In the genomic region with DNA sequence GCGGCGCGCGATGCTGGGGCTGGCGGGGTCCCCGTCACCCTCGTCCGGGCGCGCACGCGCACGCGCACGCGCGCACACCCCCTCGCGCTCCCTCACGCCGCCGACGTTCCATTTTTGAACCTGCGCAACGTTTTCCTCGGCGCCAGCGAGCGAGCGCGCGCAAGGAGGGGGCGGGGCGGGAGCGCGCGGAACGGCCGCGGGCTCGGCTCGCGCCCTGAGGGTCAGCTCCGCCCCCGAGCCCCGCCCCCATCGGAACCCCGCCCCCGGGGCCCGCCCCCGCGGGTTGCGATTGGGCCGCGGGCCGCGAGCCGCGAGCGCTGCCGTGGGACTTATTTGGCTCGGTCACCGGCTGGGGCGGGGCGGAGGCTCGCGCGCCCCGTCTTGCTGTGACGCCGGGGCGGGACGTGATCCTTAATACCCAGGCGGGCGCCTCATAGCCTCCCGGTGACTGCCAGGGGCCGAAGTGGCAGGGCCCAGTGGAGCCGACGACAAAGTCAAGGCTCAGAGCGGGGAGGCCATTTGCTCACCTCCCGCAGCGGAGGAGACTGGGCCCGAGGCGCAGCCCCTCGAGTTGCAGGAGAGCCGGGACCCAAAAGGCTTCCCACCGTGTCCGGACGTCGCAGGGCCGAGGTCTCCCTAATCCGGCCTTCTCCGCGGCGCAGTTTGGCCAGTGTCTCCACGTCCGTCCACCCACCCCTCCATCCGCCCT, we compare ENCODE assay signal across 8 cellular contexts. TPM values are rescaled to one million over a fixed set of nuclear protein-coding genes. Genes with fewer than 3 reads are reported as not detected.
DNase-seq lines count a peak whose midpoint lies in the region; ATAC-seq and TF ChIP-seq lines count a peak whose summit lies in the region.

TSS of gene CBX7 (minus strand) at position 170 of the 709 bp plus-strand sequence. CDS start 236 bp downstream, outside the sequence.

- no peaks in the 10 kb centered on the region for H3K9me3 ChIP-seq in stomach

- CTCF ChIA-PET in RWPE1 (lab: Yijun Ruan, JAX): interaction anchor here (0.6 to 1.0 kb wide), 2 partner anchors 153 to 283 kb away, joined by 3 read pairs; no protein-coding TSS in a partner anchor

- peak; percentile 63 for ATAC-seq in GM21526 (IDR thresholded peaks at IDR 0.05; ENCODE audit: low FRiP score, unreplicated experiment)

- no peak for TF ChIP-seq EP300 in stomach (IDR thresholded peaks at IDR 0.05)

- H3K27ac ChIP-seq in RWPE1 (peak within 1 kb of the TSS; percentile 73), stomach (peak within 1 kb of the TSS; percentile 85 to 98 (median 93))

- H3K4me1 Mint-ChIP-seq in nephron progenitor cell: peaks cover 30% of the 10 kb centered on the region

- peak within 1 kb of the TSS; percentile 79 for H3K4me3 ChIP-seq in fibroblast of the aortic adventitia (ENCODE audit: low read depth, low read length)
- H3K4me3 ChIP-seq in stomach: peak within 1 kb of the TSS; percentile 78 to 96 (median 88)

- peaks cover 68% of the 10 kb centered on the region for H3K27me3 Mint-ChIP-seq in nephron progenitor cell (ENCODE audit: low read depth, poor library complexity)

- intact Hi-C loops in stomach (cut with DNase I; ENCODE audit: low total_unique reads): no loop called here

- H3K36me3 ChIP-seq in stomach: peaks cover 0 to 18% (median 7%) of the 10 kb centered on the region in 4 donors

- no peaks in the 10 kb centered on the region for H3K9me3 Mint-ChIP-seq in nephron progenitor cell

- no peak within 1 kb of the TSS for H3K27ac Mint-ChIP-seq in nephron progenitor cell

- H3K4me3 Mint-ChIP-seq in nephron progenitor cell: peak within 1 kb of the TSS; percentile 81

- H3K36me3 Mint-ChIP-seq in nephron progenitor cell (ENCODE audit: low read depth): no peaks in the 10 kb centered on the region

- peaks cover 49 to 56% (median 52%) of the 10 kb centered on the region in 4 donors for H3K4me1 ChIP-seq in stomach

- H3K27me3 ChIP-seq in stomach: peaks cover 0 to 15% (median 7%) of the 10 kb centered on the region in 3 donors

- POLR2A ChIA-PET in RWPE1 (lab: Yijun Ruan, JAX; ENCODE audit: low non-redundant PET): interaction anchor here (0.6 kb wide), 1 partner anchor 914 kb away, joined by 5 read pairs; no protein-coding TSS in a partner anchor

- WGBS in stomach, 5 donors: 0 to 1% (median 1%) methylated on average over 46 to 97 of the region's 98 CpGs

- TF ChIP-seq CTCF in RWPE1 (conservative IDR thresholded peaks at IDR 0.05; ENCODE audit: low read depth) (no peak), fibroblast of the aortic adventitia (IDR thresholded peaks at IDR 0.05; ENCODE audit: insufficient read depth, low read length) (no peak), nephron progenitor cell (IDR thresholded peaks at IDR 0.05) (no peak), stomach (IDR thresholded peaks at IDR 0.05) (no peak)

- peak; percentile 46 for DNase-seq in DMS153 treated with DMSO at 0.1 percent for 48 hours (lab: John Stamatoyannopoulos, UW; ENCODE audit: unreplicated experiment)
- DNase-seq in HuH-7.5 (ENCODE audit: low spot score): peak; percentile 87
- peak; percentile 92 for DNase-seq in RWPE1 (ENCODE audit: low spot score)
- DNase-seq in activated T-helper 9 cell treated with anti-CD3 and anti-CD28 coated beads, Interleukin-2, amount 50 U/mL, for 16 hours (ENCODE audit: low read depth): peak; percentile 95
- peak; percentile 73 for DNase-seq in fibroblast of the aortic adventitia (ENCODE audit: low read depth)
- DNase-seq in nephron progenitor cell: peak; percentile 96
- DNase-seq in stomach: peak; percentile 97

- TF ChIP-seq POLR2A in stomach (IDR thresholded peaks at IDR 0.05): peak in 2 of 4 donors; percentile 49 to 60

RNA-seq across cellular contexts. Expression of gene CBX7, which starts in this region (rescaled TPM):
- 8.0 and 30.3 TPM in 2 replicates for total RNA-seq in fibroblast of the aortic adventitia (ENCODE audit: low replicate concordance)
- total RNA-seq in stomach: 10 to 100 TPM; 10.1 to 84.6 (median 29.6) TPM
- 10 to 100 TPM; 28.6 to 46.3 (median 29.8) TPM for polyA plus RNA-seq in stomach

Comparison
In these comparisons a context has a peak if more than half of its experiments do, and no peak if none do; other contexts are left out.
1. Peak in every context shown above with its lines: DNase-seq, ATAC-seq, H3K4me3 ChIP-seq and H3K27ac ChIP-seq.
2. DNase-seq: peak in every context shown above with its lines; median percentile 97 in stomach; 96 in nephron progenitor cell; 95 in activated T-helper 9 cell treated with anti-CD3 and anti-CD28 coated beads, Interleukin-2, amount 50 U/mL, for 16 hours; 92 in RWPE1; 87 in HuH-7.5; 73 in fibroblast of the aortic adventitia; 46 in DMS153 treated with DMSO at 0.1 percent for 48 hours.